8 cellular contexts compared by ENCODE assay signal in the genomic region with DNA sequence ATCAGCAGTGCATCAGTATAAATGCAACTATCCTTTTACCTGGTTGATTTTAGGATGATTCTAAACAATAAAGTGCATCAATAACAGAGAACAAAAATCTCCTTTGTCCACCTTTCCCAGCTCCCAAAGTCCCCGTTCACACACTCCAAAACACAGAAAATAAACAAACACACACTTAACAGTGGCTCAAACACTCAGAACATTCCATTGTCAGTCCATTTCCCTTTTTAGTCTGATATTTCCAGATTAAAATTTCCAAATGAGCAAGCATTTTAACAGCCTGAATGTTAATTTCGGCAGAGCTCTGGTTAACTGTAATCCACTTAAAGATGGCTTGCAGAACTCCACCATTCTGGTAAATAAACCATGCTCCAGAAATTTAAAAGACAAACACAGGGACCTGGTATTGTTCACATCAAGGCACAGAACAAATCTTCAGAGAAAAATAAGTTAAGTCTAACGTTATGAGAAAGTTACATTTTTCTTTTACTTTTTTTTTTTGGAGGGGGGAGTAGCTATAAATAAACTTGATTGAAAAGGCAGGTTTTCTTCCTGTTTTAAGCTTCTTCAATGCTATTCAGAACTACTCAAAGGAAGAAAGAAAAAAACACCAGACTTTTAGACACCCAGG.
A peak's percentile ranks its signal among the peaks of the same experiment; 100 is the strongest.
DNase-seq lines count a peak whose midpoint lies in the region; ATAC-seq and TF ChIP-seq lines count a peak whose summit lies in the region.

No MANE protein-coding gene starts in this region.

- H3K4me1 ChIP-seq in HUES6 (ENCODE audit: control insufficient read depth, insufficient read depth, low read length): peaks cover 27% of the 10 kb centered on the region
- H3K4me1 ChIP-seq in mononuclear cell (ENCODE audit: insufficient read depth, low read length): peaks cover 29% of the 10 kb centered on the region

- H3K9me3 ChIP-seq in HUES6 (ENCODE audit: control insufficient read depth, insufficient read depth, low read depth, low read length) (no peaks in the 10 kb centered on the region), mononuclear cell (ENCODE audit: low read depth, low read length) (no peaks in the 10 kb centered on the region), T-helper 17 cell (ENCODE audit: control insufficient read depth, low read length, poor library complexity, severe bottlenecking) (no peaks in the 10 kb centered on the region)

- H3K27ac ChIP-seq in 22Rv1 (peak overlapping the region; percentile 94), HUES6 (ENCODE audit: low read depth, low read length) (peak overlapping the region; percentile 66; the same call in 1 of the 2 replicates)

- no peak overlapping the region for H3K4me3 Mint-ChIP-seq in T-helper 17 cell

- DNase-seq in cardiac fibroblast (ENCODE audit: low read depth in 2 of 2) (no peak), T-helper 17 cell (no peak), germinal center (ENCODE audit: low spot score) (no peak), NCI-H2227 treated with DMSO at 0.1 percent for 48 hours (lab: John Stamatoyannopoulos, UW) (no peak)
- DNase-seq in central memory CD4-positive, alpha-beta T cell: no peak

- H3K4me1 Mint-ChIP-seq in T-helper 17 cell: no peaks in the 10 kb centered on the region

- TF ChIP-seq CTCF in 22Rv1 (IDR thresholded peaks at IDR 0.05) (no peak), cardiac fibroblast (IDR thresholded peaks at IDR 0.05; ENCODE audit: low read depth, low read length) (no peak)

- H3K9ac ChIP-seq in HUES6 (ENCODE audit: low read length): peak overlapping the region; percentile 7

- no peaks in the 10 kb centered on the region for H3K36me3 Mint-ChIP-seq in T-helper 17 cell (ENCODE audit: low read depth)

- ATAC-seq in T-helper 17 cell: no peak

- H3K27ac Mint-ChIP-seq in T-helper 17 cell: no peak overlapping the region

- H3K27me3 Mint-ChIP-seq in T-helper 17 cell: no peaks in the 10 kb centered on the region

- H3K36me3 ChIP-seq in HUES6 (ENCODE audit: control insufficient read depth, insufficient read depth, low read length): no peaks in the 10 kb centered on the region

- H3K27me3 ChIP-seq in HUES6 (ENCODE audit: control insufficient read depth, insufficient read depth, low read length): no peaks in the 10 kb centered on the region
- no peaks in the 10 kb centered on the region for H3K27me3 ChIP-seq in mononuclear cell (ENCODE audit: insufficient read depth, low read length)

- H3K4me3 ChIP-seq in HUES6 (ENCODE audit: low read depth, low read length): peak overlapping the region; percentile 69
- H3K4me3 ChIP-seq in cardiac fibroblast (replicated peaks in 1 of 2; ENCODE audit: low read depth in 2 of 2, low read length in 2 of 2): peak overlapping the region; percentile 49 to 63
- peak overlapping the region; percentile 43 for H3K4me3 ChIP-seq in mononuclear cell (ENCODE audit: low read length)
